In genomic region chr5:135211083-135211790, GRCh38 we compare ENCODE assay signal across 18 cellular contexts.
DNase-seq lines count a peak whose midpoint lies in the region; ATAC-seq and TF ChIP-seq lines count a peak whose summit lies in the region.
"Had no signal": no experiment of that assay in that cellular context is flagged by ENCODE, and none has a peak within 500 bp of the region (broad histone marks: within the 10 kb centered on the region; RNA-seq: fewer than 3 reads in every experiment).

No MANE protein-coding gene starts in this region.

- H3K36me3 ChIP-seq in vagina: no peaks in the 10 kb centered on the region
- H3K36me3 ChIP-seq in naive thymus-derived CD4-positive, alpha-beta T cell (ENCODE audit: control insufficient read depth in 2 of 3, insufficient read depth in 3 of 3, low read length in 3 of 3): no peaks in the 10 kb centered on the region

- H3K9me3 ChIP-seq in vagina: no peaks in the 10 kb centered on the region
- H3K9me3 ChIP-seq in naive thymus-derived CD4-positive, alpha-beta T cell (ENCODE audit: control insufficient read depth in 2 of 3, low read length in 3 of 3): no peaks in the 10 kb centered on the region
- H3K9me3 ChIP-seq: A549 had no signal

- peaks cover 8% of the 10 kb centered on the region for H3K27me3 Mint-ChIP-seq in activated CD4-positive, alpha-beta memory T cell treated with anti-CD3 and anti-CD28 coated beads for 36 hours
- H3K27me3 Mint-ChIP-seq in activated CD4-positive, alpha-beta memory T cell treated with anti-CD3 and anti-CD28 coated beads, Interleukin-2, amount 10 ng/mL, durations not matched to agents 7 days and 5 days: peaks cover 32% of the 10 kb centered on the region
- H3K27me3 Mint-ChIP-seq in activated CD8-positive, alpha-beta memory T cell treated with anti-CD3 and anti-CD28 coated beads, Interleukin-2, amount 10 ng/mL, durations not matched to agents 7 days and 5 days: peaks cover 21% of the 10 kb centered on the region
- peaks cover 5 to 32% (median 16%) of the 10 kb centered on the region in 5 donors for H3K27me3 Mint-ChIP-seq in naive thymus-derived CD4-positive, alpha-beta T cell

- CTCF ChIA-PET in activated CD4-positive, alpha-beta memory T cell treated with anti-CD3 and anti-CD28 coated beads for 36 hours (lab: Charles Lee): interaction anchor here (1.1 kb wide), 1 partner anchor 20 kb away, joined by 3 read pairs; no protein-coding TSS in a partner anchor
- CTCF ChIA-PET in activated CD4-positive, alpha-beta memory T cell treated with anti-CD3 and anti-CD28 coated beads, Interleukin-2, amount 10 ng/mL, durations not matched to agents 7 days and 5 days (lab: Charles Lee): no interaction called here
- CTCF ChIA-PET in activated CD8-positive, alpha-beta memory T cell treated with anti-CD3 and anti-CD28 coated beads, Interleukin-2, amount 10 ng/mL, durations not matched to agents 7 days and 5 days (lab: Charles Lee): interaction anchor here (1.3 kb wide), 1 partner anchor 20 kb away, joined by 6 read pairs; no protein-coding TSS in a partner anchor
- CTCF ChIA-PET in naive thymus-derived CD4-positive, alpha-beta T cell (lab: Charles Lee): no interaction called here

- POLR2A ChIA-PET in activated CD4-positive, alpha-beta memory T cell treated with anti-CD3 and anti-CD28 coated beads for 36 hours (lab: Charles Lee): no interaction called here
- POLR2A ChIA-PET in activated CD4-positive, alpha-beta memory T cell treated with anti-CD3 and anti-CD28 coated beads, Interleukin-2, amount 10 ng/mL, durations not matched to agents 7 days and 5 days (lab: Charles Lee): no interaction called here
- POLR2A ChIA-PET in naive thymus-derived CD4-positive, alpha-beta T cell (lab: Charles Lee): no interaction called here

- peak overlapping the region; percentile 70 for H3K27ac ChIP-seq in vagina
- no peak overlapping the region for H3K27ac ChIP-seq in naive thymus-derived CD4-positive, alpha-beta T cell (ENCODE audit: low read depth, low read length)

- peaks cover 55% of the 10 kb centered on the region for H3K4me1 ChIP-seq in vagina
- H3K4me1 ChIP-seq in naive thymus-derived CD4-positive, alpha-beta T cell (ENCODE audit: control insufficient read depth in 2 of 2, insufficient read depth in 2 of 2, low read length in 2 of 2): no peaks in the 10 kb centered on the region

- no peak overlapping the region for H3K4me3 Mint-ChIP-seq in activated CD4-positive, alpha-beta memory T cell treated with anti-CD3 and anti-CD28 coated beads for 36 hours
- H3K4me3 Mint-ChIP-seq in activated CD4-positive, alpha-beta memory T cell treated with anti-CD3 and anti-CD28 coated beads, Interleukin-2, amount 10 ng/mL, durations not matched to agents 7 days and 5 days: no peak overlapping the region
- no peak overlapping the region for H3K4me3 Mint-ChIP-seq in activated CD8-positive, alpha-beta memory T cell treated with anti-CD3 and anti-CD28 coated beads, Interleukin-2, amount 10 ng/mL, durations not matched to agents 7 days and 5 days
- H3K4me3 Mint-ChIP-seq in naive thymus-derived CD4-positive, alpha-beta T cell: no peak overlapping the region
- H3K4me3 Mint-ChIP-seq: brain; CD8-positive, alpha-beta memory T cell had no signal

- H3K36me3 Mint-ChIP-seq in activated CD4-positive, alpha-beta memory T cell treated with anti-CD3 and anti-CD28 coated beads for 36 hours: no peaks in the 10 kb centered on the region
- no peaks in the 10 kb centered on the region for H3K36me3 Mint-ChIP-seq in activated CD4-positive, alpha-beta memory T cell treated with anti-CD3 and anti-CD28 coated beads, Interleukin-2, amount 10 ng/mL, durations not matched to agents 7 days and 5 days (ENCODE audit: low read depth)
- H3K36me3 Mint-ChIP-seq in activated CD8-positive, alpha-beta memory T cell treated with anti-CD3 and anti-CD28 coated beads, Interleukin-2, amount 10 ng/mL, durations not matched to agents 7 days and 5 days: no peaks in the 10 kb centered on the region
- H3K36me3 Mint-ChIP-seq in naive thymus-derived CD4-positive, alpha-beta T cell: no peaks in the 10 kb centered on the region
- H3K36me3 Mint-ChIP-seq: brain; CD8-positive, alpha-beta memory T cell had no signal

- DNase-seq in activated CD4-positive, alpha-beta memory T cell treated with anti-CD3 and anti-CD28 coated beads for 36 hours: peak; percentile 5
- DNase-seq in activated CD4-positive, alpha-beta memory T cell treated with anti-CD3 and anti-CD28 coated beads, Interleukin-2, amount 10 ng/mL, durations not matched to agents 7 days and 5 days: no peak
- peak; percentile 36 for DNase-seq in activated CD8-positive, alpha-beta memory T cell treated with anti-CD3 and anti-CD28 coated beads, Interleukin-2, amount 10 ng/mL, durations not matched to agents 7 days and 5 days
- DNase-seq in mesenteric fat pad (ENCODE audit: low spot score): peak; percentile 33
- peak; percentile 67 to 79 for DNase-seq in vagina (ENCODE audit: extremely low spot score in 2 of 2)
- DNase-seq in naive thymus-derived CD4-positive, alpha-beta T cell: no peak
- no peak for DNase-seq in NCI-H446 treated with DMSO at 0.1 percent for 48 hours (lab: John Stamatoyannopoulos, UW)
- DNase-seq: activated naive CD4-positive, alpha-beta T cell; CD8-positive, alpha-beta memory T cell; effector CD4-positive, alpha-beta T cell; GF-D8; NCI-H2029; small intestine; stimulated activated naive CD8-positive, alpha-beta T cell treated with anti-CD3 and anti-CD28 coated beads, Interleukin-15, Interleukin-2, amounts not matched to agents 100 U/mL and 50 U/mL, for 24 hours had no signal

- no peaks in the 10 kb centered on the region for H3K4me1 Mint-ChIP-seq in activated CD4-positive, alpha-beta memory T cell treated with anti-CD3 and anti-CD28 coated beads for 36 hours (ENCODE audit: low read depth)
- no peaks in the 10 kb centered on the region for H3K4me1 Mint-ChIP-seq in activated CD4-positive, alpha-beta memory T cell treated with anti-CD3 and anti-CD28 coated beads, Interleukin-2, amount 10 ng/mL, durations not matched to agents 7 days and 5 days
- H3K4me1 Mint-ChIP-seq in activated CD8-positive, alpha-beta memory T cell treated with anti-CD3 and anti-CD28 coated beads, Interleukin-2, amount 10 ng/mL, durations not matched to agents 7 days and 5 days: no peaks in the 10 kb centered on the region
- H3K4me1 Mint-ChIP-seq in naive thymus-derived CD4-positive, alpha-beta T cell: peaks cover 0 to 7% (median 0%) of the 10 kb centered on the region in 7 donors
- H3K4me1 Mint-ChIP-seq: CD8-positive, alpha-beta memory T cell had no signal

- intact Hi-C loops in activated CD4-positive, alpha-beta memory T cell treated with anti-CD3 and anti-CD28 coated beads for 36 hours (cut with micrococcal nuclease): no loop called here
- intact Hi-C loops in vagina (cut with DNase I): no loop called here
- intact Hi-C loops in naive thymus-derived CD4-positive, alpha-beta T cell (cut with micrococcal nuclease): no loop called here

- no peak overlapping the region for H3K4me3 ChIP-seq in vagina
- H3K4me3 ChIP-seq in naive thymus-derived CD4-positive, alpha-beta T cell (ENCODE audit: low read length): no peak overlapping the region
- H3K4me3 ChIP-seq: A549, lung had no signal

- no peak for TF ChIP-seq POLR2A in vagina (IDR thresholded peaks at IDR 0.05)

- no peak for ATAC-seq in activated CD8-positive, alpha-beta memory T cell treated with anti-CD3 and anti-CD28 coated beads, Interleukin-2, amount 10 ng/mL, durations not matched to agents 7 days and 5 days
- no peak for ATAC-seq in naive thymus-derived CD4-positive, alpha-beta T cell
- no peak for ATAC-seq in HG02623 (IDR thresholded peaks at IDR 0.05; ENCODE audit: unreplicated experiment)
- ATAC-seq: A549; stimulated activated naive CD8-positive, alpha-beta T cell treated with anti-CD3 and anti-CD28 coated beads, Interleukin-15, Interleukin-2, amounts not matched to agents 100 U/mL and 50 U/mL, for 24 hours had no signal

- no peak overlapping the region for H3K27ac Mint-ChIP-seq in activated CD4-positive, alpha-beta memory T cell treated with anti-CD3 and anti-CD28 coated beads for 36 hours
- H3K27ac Mint-ChIP-seq in activated CD4-positive, alpha-beta memory T cell treated with anti-CD3 and anti-CD28 coated beads, Interleukin-2, amount 10 ng/mL, durations not matched to agents 7 days and 5 days: no peak overlapping the region
- H3K27ac Mint-ChIP-seq in activated CD8-positive, alpha-beta memory T cell treated with anti-CD3 and anti-CD28 coated beads, Interleukin-2, amount 10 ng/mL, durations not matched to agents 7 days and 5 days: no peak overlapping the region
- H3K27ac Mint-ChIP-seq in naive thymus-derived CD4-positive, alpha-beta T cell: no peak overlapping the region
- H3K27ac Mint-ChIP-seq: CD8-positive, alpha-beta memory T cell had no signal

- TF ChIP-seq CTCF in vagina (IDR thresholded peaks at IDR 0.05): no peak

- no peaks in the 10 kb centered on the region for H3K9me3 Mint-ChIP-seq in activated CD4-positive, alpha-beta memory T cell treated with anti-CD3 and anti-CD28 coated beads for 36 hours
- no peaks in the 10 kb centered on the region for H3K9me3 Mint-ChIP-seq in activated CD4-positive, alpha-beta memory T cell treated with anti-CD3 and anti-CD28 coated beads, Interleukin-2, amount 10 ng/mL, durations not matched to agents 7 days and 5 days
- no peaks in the 10 kb centered on the region for H3K9me3 Mint-ChIP-seq in activated CD8-positive, alpha-beta memory T cell treated with anti-CD3 and anti-CD28 coated beads, Interleukin-2, amount 10 ng/mL, durations not matched to agents 7 days and 5 days (ENCODE audit: low read depth)
- H3K9me3 Mint-ChIP-seq in naive thymus-derived CD4-positive, alpha-beta T cell: no peaks in the 10 kb centered on the region
- H3K9me3 Mint-ChIP-seq: CD8-positive, alpha-beta memory T cell had no signal

- no peaks in the 10 kb centered on the region for H3K27me3 ChIP-seq in vagina
- no peaks in the 10 kb centered on the region for H3K27me3 ChIP-seq in naive thymus-derived CD4-positive, alpha-beta T cell (ENCODE audit: control insufficient read depth in 2 of 2, insufficient read depth in 2 of 2, low read length in 2 of 2)

Comparison
In these comparisons a context has a peak if more than half of its experiments do, and no peak if none do; other contexts are left out.
1. DNase-seq: peak in activated CD4-positive, alpha-beta memory T cell treated with anti-CD3 and anti-CD28 coated beads for 36 hours (single experiment), activated CD8-positive, alpha-beta memory T cell treated with anti-CD3 and anti-CD28 coated beads, Interleukin-2, amount 10 ng/mL, durations not matched to agents 7 days and 5 days (single experiment), mesenteric fat pad (single experiment) and vagina (2 of 2); none in activated CD4-positive, alpha-beta memory T cell treated with anti-CD3 and anti-CD28 coated beads, Interleukin-2, amount 10 ng/mL, durations not matched to agents 7 days and 5 days (single experiment), naive thymus-derived CD4-positive, alpha-beta T cell (0 of 9) and NCI-H446 treated with DMSO at 0.1 percent for 48 hours (single experiment).
2. CTCF ChIA-PET loops: an anchor here in activated CD4-positive, alpha-beta memory T cell treated with anti-CD3 and anti-CD28 coated beads for 36 hours (1.1 kb wide) and activated CD8-positive, alpha-beta memory T cell treated with anti-CD3 and anti-CD28 coated beads, Interleukin-2, amount 10 ng/mL, durations not matched to agents 7 days and 5 days (1.3 kb wide); none called in activated CD4-positive, alpha-beta memory T cell treated with anti-CD3 and anti-CD28 coated beads, Interleukin-2, amount 10 ng/mL, durations not matched to agents 7 days and 5 days and naive thymus-derived CD4-positive, alpha-beta T cell.